9 cellular contexts compared by ENCODE assay signal in the genomic region with DNA sequence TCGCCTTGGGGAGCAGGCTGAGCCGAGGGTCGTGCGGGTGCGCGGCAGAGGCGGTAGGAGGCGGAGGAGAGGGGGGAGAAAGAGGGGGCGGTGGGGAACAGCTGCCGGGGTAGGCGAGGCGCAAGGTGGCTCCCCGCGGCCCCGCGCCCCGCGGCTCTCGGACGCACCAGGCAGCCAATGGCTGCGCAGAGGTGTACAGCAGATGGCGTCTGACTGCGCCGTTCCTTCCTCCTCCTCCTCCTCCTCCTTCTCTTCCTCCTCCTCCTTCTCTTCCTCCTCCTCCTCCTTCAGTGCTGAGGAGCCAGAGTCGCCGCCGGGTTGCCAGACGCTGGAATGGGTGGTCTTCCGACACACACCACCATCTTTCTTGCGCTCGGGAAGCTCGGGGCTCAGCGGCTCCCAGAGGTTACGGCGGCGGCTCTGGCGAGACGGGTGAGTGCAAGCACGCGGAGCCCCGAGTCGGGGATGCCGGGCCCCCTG. TPM values are rescaled to one million over a fixed set of nuclear protein-coding genes. Genes with fewer than 3 reads are reported as not detected.
DNase-seq lines count a peak whose midpoint lies in the region; ATAC-seq and TF ChIP-seq lines count a peak whose summit lies in the region.
"Had no signal": no experiment of that assay in that cellular context is flagged by ENCODE, and none has a peak within 500 bp of the region (broad histone marks: within the 10 kb centered on the region; RNA-seq: fewer than 3 reads in every experiment).

A gene with protein sequence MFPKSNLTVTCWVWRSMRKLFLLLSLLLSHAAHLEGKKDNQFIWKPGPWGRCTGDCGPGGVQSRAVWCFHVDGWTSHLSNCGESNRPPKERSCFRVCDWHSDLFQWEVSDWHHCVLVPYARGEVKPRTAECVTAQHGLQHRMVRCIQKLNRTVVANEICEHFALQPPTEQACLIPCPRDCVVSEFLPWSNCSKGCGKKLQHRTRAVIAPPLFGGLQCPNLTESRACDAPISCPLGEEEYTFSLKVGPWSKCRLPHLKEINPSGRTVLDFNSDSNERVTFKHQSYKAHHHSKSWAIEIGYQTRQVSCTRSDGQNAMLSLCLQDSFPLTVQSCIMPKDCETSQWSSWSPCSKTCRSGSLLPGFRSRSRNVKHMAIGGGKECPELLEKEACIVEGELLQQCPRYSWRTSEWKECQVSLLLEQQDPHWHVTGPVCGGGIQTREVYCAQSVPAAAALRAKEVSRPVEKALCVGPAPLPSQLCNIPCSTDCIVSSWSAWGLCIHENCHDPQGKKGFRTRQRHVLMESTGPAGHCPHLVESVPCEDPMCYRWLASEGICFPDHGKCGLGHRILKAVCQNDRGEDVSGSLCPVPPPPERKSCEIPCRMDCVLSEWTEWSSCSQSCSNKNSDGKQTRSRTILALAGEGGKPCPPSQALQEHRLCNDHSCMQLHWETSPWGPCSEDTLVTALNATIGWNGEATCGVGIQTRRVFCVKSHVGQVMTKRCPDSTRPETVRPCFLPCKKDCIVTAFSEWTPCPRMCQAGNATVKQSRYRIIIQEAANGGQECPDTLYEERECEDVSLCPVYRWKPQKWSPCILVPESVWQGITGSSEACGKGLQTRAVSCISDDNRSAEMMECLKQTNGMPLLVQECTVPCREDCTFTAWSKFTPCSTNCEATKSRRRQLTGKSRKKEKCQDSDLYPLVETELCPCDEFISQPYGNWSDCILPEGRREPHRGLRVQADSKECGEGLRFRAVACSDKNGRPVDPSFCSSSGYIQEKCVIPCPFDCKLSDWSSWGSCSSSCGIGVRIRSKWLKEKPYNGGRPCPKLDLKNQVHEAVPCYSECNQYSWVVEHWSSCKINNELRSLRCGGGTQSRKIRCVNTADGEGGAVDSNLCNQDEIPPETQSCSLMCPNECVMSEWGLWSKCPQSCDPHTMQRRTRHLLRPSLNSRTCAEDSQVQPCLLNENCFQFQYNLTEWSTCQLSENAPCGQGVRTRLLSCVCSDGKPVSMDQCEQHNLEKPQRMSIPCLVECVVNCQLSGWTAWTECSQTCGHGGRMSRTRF (N-terminal part only) (plus strand): TSS at position 290 of the 480 bp plus-strand sequence. CDS start 116,634 bp downstream, outside the sequence.

- no peak within 1 kb of the TSS for H3K27ac Mint-ChIP-seq in chondrocyte (ENCODE audit: unreplicated experiment)

- H3K9ac ChIP-seq in mesenchymal stem cell (ENCODE audit: low read length) = no peak within 1 kb of the TSS

- H3K9me3 Mint-ChIP-seq in activated T-cell treated with anti-CD3 and anti-CD28 coated beads, Interleukin-2, amount 50 U/mL, for 4 hours = no peaks in the 10 kb centered on the region
- no peaks in the 10 kb centered on the region for H3K9me3 Mint-ChIP-seq in chondrocyte (ENCODE audit: low read depth)

- H2BK12ac ChIP-seq in mesenchymal stem cell (ENCODE audit: low read length in 2 of 2) = no peak within 1 kb of the TSS

- H3K27me3 ChIP-seq in mesenchymal stem cell (ENCODE audit: control insufficient read depth in 1 of 2, insufficient read depth in 1 of 2, low read length in 2 of 2) = peaks cover 41 to 53% of the 10 kb centered on the region in 2 experiments
- peaks cover 0 to 18% (median 7%) of the 10 kb centered on the region in 4 donors for H3K27me3 ChIP-seq in upper lobe of left lung

- H3K4me1 ChIP-seq in mesenchymal stem cell (ENCODE audit: control insufficient read depth, insufficient read depth, low read depth, low read length) = peaks cover 22% of the 10 kb centered on the region
- peaks cover 0 to 23% (median 17%) of the 10 kb centered on the region in 4 donors for H3K4me1 ChIP-seq in upper lobe of left lung

- H3K4me3 ChIP-seq in mesenchymal stem cell (ENCODE audit: insufficient read depth in 1 of 2, low read depth in 1 of 2, low read length in 2 of 2) = peak within 1 kb of the TSS; percentile 50 to 58
- H3K4me3 ChIP-seq in upper lobe of left lung = peak within 1 kb of the TSS in 3 of 4 donors; percentile 32 to 49 (median 38)

- in situ Hi-C loops in ACHN (cut with HindIII; ENCODE audit: low pct_ligation_motif_present, low pct_unique_long_range_greater_than_20kb, low sequenced_read_pairs) = no loop called here

- H3K36me3 ChIP-seq in mesenchymal stem cell (ENCODE audit: control insufficient read depth in 1 of 2, insufficient read depth in 2 of 2, low read depth in 1 of 2, low read length in 2 of 2) (no peaks in the 10 kb centered on the region), upper lobe of left lung (no peaks in the 10 kb centered on the region)

- DNase-seq in activated T-cell treated with anti-CD3 and anti-CD28 coated beads, Interleukin-2, amount 50 U/mL, for 4 hours = no peak
- DNase-seq in activated T-cell treated with anti-CD3 and anti-CD28 coated beads, Interleukin-2, amount 50 U/mL, for 48 hours = no peak
- DNase-seq in chondrocyte (ENCODE audit: low spot score) = no peak
- no peak for DNase-seq in mesenchymal stem cell
- peak in 1 of 2 donors; percentile 75 for DNase-seq in upper lobe of left lung
- DNase-seq in NCI-H2081 treated with DMSO at 0.1 percent for 48 hours (lab: John Stamatoyannopoulos, UW) = no peak
- DNase-seq in ACHN = no peak

- H3K4me1 Mint-ChIP-seq in activated T-cell treated with anti-CD3 and anti-CD28 coated beads, Interleukin-2, amount 50 U/mL, for 4 hours (ENCODE audit: low read depth) = no peaks in the 10 kb centered on the region
- H3K4me1 Mint-ChIP-seq in chondrocyte (ENCODE audit: low read depth) = peaks cover 14% of the 10 kb centered on the region

- peak within 1 kb of the TSS; percentile 92 for H3K4me2 ChIP-seq in mesenchymal stem cell (ENCODE audit: low read length, poor library complexity, severe bottlenecking)

- H3K18ac ChIP-seq in mesenchymal stem cell (ENCODE audit: low read depth in 1 of 2, low read length in 2 of 2) = no peak within 1 kb of the TSS

- H2AK5ac ChIP-seq in mesenchymal stem cell (ENCODE audit: low read length, severe bottlenecking) = no peak within 1 kb of the TSS

- H2BK15ac ChIP-seq in mesenchymal stem cell (ENCODE audit: low read depth, poor library complexity, severe bottlenecking) = no peak within 1 kb of the TSS

- under 1% methylated on average over 34 of the region's 43 CpGs for WGBS in mesenchymal stem cell
- WGBS in upper lobe of left lung, 2 donors = 1 to 3% methylated on average over 23 to 33 of the region's 43 CpGs

- H3K36me3 Mint-ChIP-seq in activated T-cell treated with anti-CD3 and anti-CD28 coated beads, Interleukin-2, amount 50 U/mL, for 4 hours (ENCODE audit: insufficient read depth) = no peaks in the 10 kb centered on the region
- no peaks in the 10 kb centered on the region for H3K36me3 Mint-ChIP-seq in chondrocyte (ENCODE audit: low read depth)

- no peak within 1 kb of the TSS for H2AFZ ChIP-seq in mesenchymal stem cell (ENCODE audit: low read depth, low read length)

- no peaks in the 10 kb centered on the region for H3K79me1 ChIP-seq in mesenchymal stem cell (replicated peaks; ENCODE audit: low read length, poor library complexity, severe bottlenecking)

- no peak within 1 kb of the TSS for H4K91ac ChIP-seq in mesenchymal stem cell (ENCODE audit: low read length)

- H3K27ac ChIP-seq in mesenchymal stem cell (ENCODE audit: low read length, poor library complexity, severe bottlenecking) (no peak within 1 kb of the TSS), upper lobe of left lung (no peak within 1 kb of the TSS)

- H3K4me3 Mint-ChIP-seq in activated T-cell treated with anti-CD3 and anti-CD28 coated beads, Interleukin-2, amount 50 U/mL, for 4 hours = peak within 1 kb of the TSS; percentile 35
- peak within 1 kb of the TSS; percentile 64 for H3K4me3 Mint-ChIP-seq in chondrocyte (ENCODE audit: unreplicated experiment)

- H3K9me3 ChIP-seq in mesenchymal stem cell (ENCODE audit: control insufficient read depth, low read length) = no peaks in the 10 kb centered on the region
- no peaks in the 10 kb centered on the region for H3K9me3 ChIP-seq in upper lobe of left lung

- H2BK5ac ChIP-seq in mesenchymal stem cell (ENCODE audit: low read depth, low read length, poor library complexity, severe bottlenecking) = no peak within 1 kb of the TSS

- TF ChIP-seq CTCF in chondrocyte (IDR thresholded peaks at IDR 0.05) = no peak
- TF ChIP-seq CTCF in upper lobe of left lung (IDR thresholded peaks at IDR 0.05) = no peak

- no peak within 1 kb of the TSS for H4K8ac ChIP-seq in mesenchymal stem cell (ENCODE audit: low read length)

- no peak within 1 kb of the TSS for H2BK120ac ChIP-seq in mesenchymal stem cell (ENCODE audit: low read depth, low read length)

- TF ChIP-seq EP300 in upper lobe of left lung (IDR thresholded peaks at IDR 0.05) = no peak

- H3K27me3 Mint-ChIP-seq in activated T-cell treated with anti-CD3 and anti-CD28 coated beads, Interleukin-2, amount 50 U/mL, for 4 hours (ENCODE audit: low read depth) = peaks cover 53% of the 10 kb centered on the region
- peaks cover 60% of the 10 kb centered on the region for H3K27me3 Mint-ChIP-seq in chondrocyte (ENCODE audit: low read depth)

- H3K14ac ChIP-seq in mesenchymal stem cell (ENCODE audit: low read length in 2 of 2) = no peak within 1 kb of the TSS

- no peak within 1 kb of the TSS for H3K4ac ChIP-seq in mesenchymal stem cell (ENCODE audit: low read depth in 1 of 2, low read length in 2 of 2)

- peak in 1 of 2 donors; percentile 28 for ATAC-seq in activated T-cell treated with anti-CD3 and anti-CD28 coated beads, Interleukin-2, amount 50 U/mL, for 4 hours
- ATAC-seq in upper lobe of left lung (ENCODE audit: low FRiP score in 2 of 2) = peak in 1 of 2 donors; percentile 45
- no peak for ATAC-seq in HG03095 (IDR thresholded peaks at IDR 0.05; ENCODE audit: unreplicated experiment)

- no peak within 1 kb of the TSS for H3K23ac ChIP-seq in mesenchymal stem cell (ENCODE audit: low read length in 2 of 2)

- TF ChIP-seq POLR2A in upper lobe of left lung (IDR thresholded peaks at IDR 0.05) = no peak

RNA-seq across cellular contexts. Expression of the gene that starts here (rescaled TPM):
- total RNA-seq in activated T-cell treated with anti-CD3 and anti-CD28 coated beads, Interleukin-2, amount 50 U/mL, for 4 hours = not detected
- total RNA-seq in chondrocyte (not detected in 3 replicates), upper lobe of left lung (under 1 TPM in 1 of 6 donors, not detected in 5; 0.47 TPM)
- not detected for polyA plus RNA-seq in mesenchymal stem cell (2013, experiment 1 of 2)
- not detected for polyA plus RNA-seq in mesenchymal stem cell (2013, experiment 2 of 2)
- total RNA-seq: SK-MEL-5 had no signal
